ENCODE assay signal across 1 cellular context in genomic region chr21:44765231-44766013, GRCh38.
TF ChIP-seq lines count a peak whose summit lies in the region.

No MANE protein-coding gene starts in this region.

TF ChIP-seq in H1, 55 proteins besides CTCF, POLR2A, EP300 and RAD21:
- TF ChIP-seq TAF1 (IDR thresholded peaks at IDR 0.05; ENCODE audit: low read depth, low read length) (no peak), SIRT6 (IDR thresholded peaks at IDR 0.05; ENCODE audit: low read length) (no peak), MAX (IDR thresholded peaks at IDR 0.05) (no peak), RFX5 (IDR thresholded peaks at IDR 0.05; ENCODE audit: borderline replicate concordance, low read depth, low read length) (no peak), KDM5A (IDR thresholded peaks at IDR 0.05; ENCODE audit: low read length) (no peak), CBX5 (IDR thresholded peaks at IDR 0.05; ENCODE audit: low read depth, low read length) (no peak), SP4 (IDR thresholded peaks at IDR 0.05; ENCODE audit: low read length) (no peak), BRCA1 (IDR thresholded peaks at IDR 0.05; ENCODE audit: low read depth, low read length) (no peak), RNF2 (IDR thresholded peaks at IDR 0.05; ENCODE audit: borderline replicate concordance, low read depth, low read length, missing control alignments, poor library complexity, severe bottlenecking) (no peak)
